1 cellular context compared by ENCODE assay signal in the genomic region with DNA sequence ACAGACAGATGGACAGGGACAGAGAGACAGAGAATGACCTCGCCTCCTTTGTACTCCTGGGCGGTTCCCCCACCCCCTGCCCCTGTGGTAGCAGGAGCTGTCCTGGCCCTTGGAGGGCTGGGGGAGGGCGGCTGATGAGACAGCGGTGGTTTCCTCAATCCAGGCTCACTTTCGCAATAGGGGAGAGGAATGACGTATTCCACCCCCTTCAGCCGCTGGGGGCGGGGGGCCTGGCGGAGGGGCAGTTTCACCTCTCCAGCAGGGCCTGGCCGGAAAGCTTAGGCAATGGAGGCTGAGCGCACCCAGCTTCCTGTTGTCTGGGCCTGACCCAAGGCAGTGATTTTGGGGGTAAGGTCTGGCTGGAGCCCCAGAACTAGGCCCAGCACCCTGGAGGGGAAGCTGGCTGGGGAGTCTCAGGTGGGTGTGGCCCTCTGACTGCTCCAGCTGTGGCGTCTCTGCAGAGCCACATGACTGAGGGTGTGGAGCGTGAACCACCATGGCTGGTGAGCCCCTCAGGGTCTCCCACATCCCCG.
A peak's percentile ranks its signal among the peaks of the same experiment; 100 is the strongest.
TF ChIP-seq lines count a peak whose summit lies in the region.

No MANE protein-coding gene starts in this region.

TF ChIP-seq in HepG2, 621 proteins besides CTCF, POLR2A, EP300 and RAD21 (continued from another document):
- TF ChIP-seq, protein P1, sequence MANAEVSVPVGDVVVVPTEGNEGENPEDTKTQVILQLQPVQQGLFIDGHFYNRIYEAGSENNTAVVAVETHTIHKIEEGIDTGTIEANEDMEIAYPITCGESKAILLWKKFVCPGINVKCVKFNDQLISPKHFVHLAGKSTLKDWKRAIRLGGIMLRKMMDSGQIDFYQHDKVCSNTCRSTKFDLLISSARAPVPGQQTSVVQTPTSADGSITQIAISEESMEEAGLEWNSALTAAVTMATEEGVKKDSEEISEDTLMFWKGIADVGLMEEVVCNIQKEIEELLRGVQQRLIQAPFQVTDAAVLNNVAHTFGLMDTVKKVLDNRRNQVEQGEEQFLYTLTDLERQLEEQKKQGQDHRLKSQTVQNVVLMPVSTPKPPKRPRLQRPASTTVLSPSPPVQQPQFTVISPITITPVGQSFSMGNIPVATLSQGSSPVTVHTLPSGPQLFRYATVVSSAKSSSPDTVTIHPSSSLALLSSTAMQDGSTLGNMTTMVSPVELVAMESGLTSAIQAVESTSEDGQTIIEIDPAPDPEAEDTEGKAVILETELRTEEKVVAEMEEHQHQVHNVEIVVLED (CRISPR knock-in tag; IDR thresholded peaks at IDR 0.05; ENCODE audit: borderline replicate concordance) = no peak
- TF ChIP-seq YEATS2 (CRISPR knock-in tag; IDR thresholded peaks at IDR 0.05; ENCODE audit: borderline replicate concordance) = no peak
- TF ChIP-seq, protein P2, sequence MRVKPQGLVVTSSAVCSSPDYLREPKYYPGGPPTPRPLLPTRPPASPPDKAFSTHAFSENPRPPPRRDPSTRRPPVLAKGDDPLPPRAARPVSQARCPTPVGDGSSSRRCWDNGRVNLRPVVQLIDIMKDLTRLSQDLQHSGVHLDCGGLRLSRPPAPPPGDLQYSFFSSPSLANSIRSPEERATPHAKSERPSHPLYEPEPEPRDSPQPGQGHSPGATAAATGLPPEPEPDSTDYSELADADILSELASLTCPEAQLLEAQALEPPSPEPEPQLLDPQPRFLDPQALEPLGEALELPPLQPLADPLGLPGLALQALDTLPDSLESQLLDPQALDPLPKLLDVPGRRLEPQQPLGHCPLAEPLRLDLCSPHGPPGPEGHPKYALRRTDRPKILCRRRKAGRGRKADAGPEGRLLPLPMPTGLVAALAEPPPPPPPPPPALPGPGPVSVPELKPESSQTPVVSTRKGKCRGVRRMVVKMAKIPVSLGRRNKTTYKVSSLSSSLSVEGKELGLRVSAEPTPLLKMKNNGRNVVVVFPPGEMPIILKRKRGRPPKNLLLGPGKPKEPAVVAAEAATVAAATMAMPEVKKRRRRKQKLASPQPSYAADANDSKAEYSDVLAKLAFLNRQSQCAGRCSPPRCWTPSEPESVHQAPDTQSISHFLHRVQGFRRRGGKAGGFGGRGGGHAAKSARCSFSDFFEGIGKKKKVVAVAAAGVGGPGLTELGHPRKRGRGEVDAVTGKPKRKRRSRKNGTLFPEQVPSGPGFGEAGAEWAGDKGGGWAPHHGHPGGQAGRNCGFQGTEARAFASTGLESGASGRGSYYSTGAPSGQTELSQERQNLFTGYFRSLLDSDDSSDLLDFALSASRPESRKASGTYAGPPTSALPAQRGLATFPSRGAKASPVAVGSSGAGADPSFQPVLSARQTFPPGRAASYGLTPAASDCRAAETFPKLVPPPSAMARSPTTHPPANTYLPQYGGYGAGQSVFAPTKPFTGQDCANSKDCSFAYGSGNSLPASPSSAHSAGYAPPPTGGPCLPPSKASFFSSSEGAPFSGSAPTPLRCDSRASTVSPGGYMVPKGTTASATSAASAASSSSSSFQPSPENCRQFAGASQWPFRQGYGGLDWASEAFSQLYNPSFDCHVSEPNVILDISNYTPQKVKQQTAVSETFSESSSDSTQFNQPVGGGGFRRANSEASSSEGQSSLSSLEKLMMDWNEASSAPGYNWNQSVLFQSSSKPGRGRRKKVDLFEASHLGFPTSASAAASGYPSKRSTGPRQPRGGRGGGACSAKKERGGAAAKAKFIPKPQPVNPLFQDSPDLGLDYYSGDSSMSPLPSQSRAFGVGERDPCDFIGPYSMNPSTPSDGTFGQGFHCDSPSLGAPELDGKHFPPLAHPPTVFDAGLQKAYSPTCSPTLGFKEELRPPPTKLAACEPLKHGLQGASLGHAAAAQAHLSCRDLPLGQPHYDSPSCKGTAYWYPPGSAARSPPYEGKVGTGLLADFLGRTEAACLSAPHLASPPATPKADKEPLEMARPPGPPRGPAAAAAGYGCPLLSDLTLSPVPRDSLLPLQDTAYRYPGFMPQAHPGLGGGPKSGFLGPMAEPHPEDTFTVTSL (CRISPR knock-in tag; IDR thresholded peaks at IDR 0.05; ENCODE audit: borderline replicate concordance) = no peak
- no peak for TF ChIP-seq NFRKB (IDR thresholded peaks at IDR 0.05)
- no peak for TF ChIP-seq ARNT2 (CRISPR knock-in tag; IDR thresholded peaks at IDR 0.05; ENCODE audit: low read depth)
- no peak for TF ChIP-seq ZNF644 (CRISPR knock-in tag; IDR thresholded peaks at IDR 0.05; ENCODE audit: low read depth)
- no peak for TF ChIP-seq FOXA1 (IDR thresholded peaks at IDR 0.05)
- TF ChIP-seq FOXA1 (CRISPR knock-in tag; IDR thresholded peaks at IDR 0.05) = no peak
- TF ChIP-seq, protein P3, sequence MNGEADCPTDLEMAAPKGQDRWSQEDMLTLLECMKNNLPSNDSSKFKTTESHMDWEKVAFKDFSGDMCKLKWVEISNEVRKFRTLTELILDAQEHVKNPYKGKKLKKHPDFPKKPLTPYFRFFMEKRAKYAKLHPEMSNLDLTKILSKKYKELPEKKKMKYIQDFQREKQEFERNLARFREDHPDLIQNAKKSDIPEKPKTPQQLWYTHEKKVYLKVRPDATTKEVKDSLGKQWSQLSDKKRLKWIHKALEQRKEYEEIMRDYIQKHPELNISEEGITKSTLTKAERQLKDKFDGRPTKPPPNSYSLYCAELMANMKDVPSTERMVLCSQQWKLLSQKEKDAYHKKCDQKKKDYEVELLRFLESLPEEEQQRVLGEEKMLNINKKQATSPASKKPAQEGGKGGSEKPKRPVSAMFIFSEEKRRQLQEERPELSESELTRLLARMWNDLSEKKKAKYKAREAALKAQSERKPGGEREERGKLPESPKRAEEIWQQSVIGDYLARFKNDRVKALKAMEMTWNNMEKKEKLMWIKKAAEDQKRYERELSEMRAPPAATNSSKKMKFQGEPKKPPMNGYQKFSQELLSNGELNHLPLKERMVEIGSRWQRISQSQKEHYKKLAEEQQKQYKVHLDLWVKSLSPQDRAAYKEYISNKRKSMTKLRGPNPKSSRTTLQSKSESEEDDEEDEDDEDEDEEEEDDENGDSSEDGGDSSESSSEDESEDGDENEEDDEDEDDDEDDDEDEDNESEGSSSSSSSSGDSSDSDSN (CRISPR knock-in tag; IDR thresholded peaks at IDR 0.05) = peak; percentile 50; the same call in 1 of the 2 replicates
- TF ChIP-seq ZEB1 (IDR thresholded peaks at IDR 0.05; ENCODE audit: insufficient replicate concordance, low read depth) = peak; percentile 45
- 0 out of 2 replicates have a peak, but pooled peaks have one; percentile 42 for TF ChIP-seq AHR (CRISPR knock-in tag; IDR thresholded peaks at IDR 0.05)
- TF ChIP-seq ZNF224 (CRISPR knock-in tag; IDR thresholded peaks at IDR 0.05) = no peak
- TF ChIP-seq, protein P4, sequence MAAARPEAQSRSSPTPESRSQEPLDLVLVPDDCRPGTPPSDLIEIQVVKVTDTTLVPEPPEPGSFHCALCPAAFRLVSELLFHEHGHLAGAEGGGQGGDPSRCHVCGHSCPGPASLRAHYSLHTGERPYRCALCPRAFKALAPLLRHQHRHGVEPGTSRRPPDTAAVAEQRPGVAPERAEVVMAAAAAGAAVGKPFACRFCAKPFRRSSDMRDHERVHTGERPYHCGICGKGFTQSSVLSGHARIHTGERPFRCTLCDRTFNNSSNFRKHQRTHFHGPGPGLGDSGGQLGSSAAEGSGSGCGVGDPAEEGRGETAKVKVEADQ (CRISPR knock-in tag; IDR thresholded peaks at IDR 0.05; ENCODE audit: borderline replicate concordance) = no peak
- TF ChIP-seq, protein P5, sequence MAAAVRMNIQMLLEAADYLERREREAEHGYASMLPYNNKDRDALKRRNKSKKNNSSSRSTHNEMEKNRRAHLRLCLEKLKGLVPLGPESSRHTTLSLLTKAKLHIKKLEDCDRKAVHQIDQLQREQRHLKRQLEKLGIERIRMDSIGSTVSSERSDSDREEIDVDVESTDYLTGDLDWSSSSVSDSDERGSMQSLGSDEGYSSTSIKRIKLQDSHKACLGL (CRISPR knock-in tag; IDR thresholded peaks at IDR 0.05) = no peak
- no peak for TF ChIP-seq FOXJ3 (CRISPR knock-in tag; IDR thresholded peaks at IDR 0.05; ENCODE audit: borderline replicate concordance)
- TF ChIP-seq ZNF577 (CRISPR knock-in tag; IDR thresholded peaks at IDR 0.05; ENCODE audit: borderline replicate concordance, low read depth) = no peak
- peak; percentile 64; the same call in 1 of the 2 replicates for TF ChIP-seq MAZ (IDR thresholded peaks at IDR 0.05; ENCODE audit: borderline replicate concordance, low read depth, low read length)
- TF ChIP-seq MAZ (CRISPR knock-in tag; IDR thresholded peaks at IDR 0.05; ENCODE audit: low read depth) = peak; percentile 67; the same call in 1 of the 2 replicates
- TF ChIP-seq, protein P6, sequence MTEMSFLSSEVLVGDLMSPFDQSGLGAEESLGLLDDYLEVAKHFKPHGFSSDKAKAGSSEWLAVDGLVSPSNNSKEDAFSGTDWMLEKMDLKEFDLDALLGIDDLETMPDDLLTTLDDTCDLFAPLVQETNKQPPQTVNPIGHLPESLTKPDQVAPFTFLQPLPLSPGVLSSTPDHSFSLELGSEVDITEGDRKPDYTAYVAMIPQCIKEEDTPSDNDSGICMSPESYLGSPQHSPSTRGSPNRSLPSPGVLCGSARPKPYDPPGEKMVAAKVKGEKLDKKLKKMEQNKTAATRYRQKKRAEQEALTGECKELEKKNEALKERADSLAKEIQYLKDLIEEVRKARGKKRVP (CRISPR knock-in tag; IDR thresholded peaks at IDR 0.05) = peak in 1 of 2 experiments; percentile 89; a peak in 2 of 4 replicates
- no peak for TF ChIP-seq NAIF1 (CRISPR knock-in tag; IDR thresholded peaks at IDR 0.05; ENCODE audit: borderline replicate concordance)
- no peak for TF ChIP-seq SMARCE1 (IDR thresholded peaks at IDR 0.05; ENCODE audit: borderline replicate concordance)
- TF ChIP-seq, protein P7, sequence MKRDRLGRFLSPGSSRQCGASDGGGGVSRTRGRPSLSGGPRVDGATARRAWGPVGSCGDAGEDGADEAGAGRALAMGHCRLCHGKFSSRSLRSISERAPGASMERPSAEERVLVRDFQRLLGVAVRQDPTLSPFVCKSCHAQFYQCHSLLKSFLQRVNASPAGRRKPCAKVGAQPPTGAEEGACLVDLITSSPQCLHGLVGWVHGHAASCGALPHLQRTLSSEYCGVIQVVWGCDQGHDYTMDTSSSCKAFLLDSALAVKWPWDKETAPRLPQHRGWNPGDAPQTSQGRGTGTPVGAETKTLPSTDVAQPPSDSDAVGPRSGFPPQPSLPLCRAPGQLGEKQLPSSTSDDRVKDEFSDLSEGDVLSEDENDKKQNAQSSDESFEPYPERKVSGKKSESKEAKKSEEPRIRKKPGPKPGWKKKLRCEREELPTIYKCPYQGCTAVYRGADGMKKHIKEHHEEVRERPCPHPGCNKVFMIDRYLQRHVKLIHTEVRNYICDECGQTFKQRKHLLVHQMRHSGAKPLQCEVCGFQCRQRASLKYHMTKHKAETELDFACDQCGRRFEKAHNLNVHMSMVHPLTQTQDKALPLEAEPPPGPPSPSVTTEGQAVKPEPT (CRISPR knock-in tag; IDR thresholded peaks at IDR 0.05; ENCODE audit: low read depth) = no peak
- TF ChIP-seq KLF13 (CRISPR knock-in tag; IDR thresholded peaks at IDR 0.05) = no peak
- TF ChIP-seq ZNF816 (CRISPR knock-in tag; IDR thresholded peaks at IDR 0.05; ENCODE audit: borderline replicate concordance) = no peak
- TF ChIP-seq, protein P8, sequence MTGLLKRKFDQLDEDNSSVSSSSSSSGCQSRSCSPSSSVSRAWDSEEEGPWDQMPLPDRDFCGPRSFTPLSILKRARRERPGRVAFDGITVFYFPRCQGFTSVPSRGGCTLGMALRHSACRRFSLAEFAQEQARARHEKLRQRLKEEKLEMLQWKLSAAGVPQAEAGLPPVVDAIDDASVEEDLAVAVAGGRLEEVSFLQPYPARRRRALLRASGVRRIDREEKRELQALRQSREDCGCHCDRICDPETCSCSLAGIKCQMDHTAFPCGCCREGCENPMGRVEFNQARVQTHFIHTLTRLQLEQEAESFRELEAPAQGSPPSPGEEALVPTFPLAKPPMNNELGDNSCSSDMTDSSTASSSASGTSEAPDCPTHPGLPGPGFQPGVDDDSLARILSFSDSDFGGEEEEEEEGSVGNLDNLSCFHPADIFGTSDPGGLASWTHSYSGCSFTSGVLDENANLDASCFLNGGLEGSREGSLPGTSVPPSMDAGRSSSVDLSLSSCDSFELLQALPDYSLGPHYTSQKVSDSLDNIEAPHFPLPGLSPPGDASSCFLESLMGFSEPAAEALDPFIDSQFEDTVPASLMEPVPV (CRISPR knock-in tag; IDR thresholded peaks at IDR 0.05) = no peak
